Comparison of ENCODE assay signal across 34 cellular contexts in the genomic region with DNA sequence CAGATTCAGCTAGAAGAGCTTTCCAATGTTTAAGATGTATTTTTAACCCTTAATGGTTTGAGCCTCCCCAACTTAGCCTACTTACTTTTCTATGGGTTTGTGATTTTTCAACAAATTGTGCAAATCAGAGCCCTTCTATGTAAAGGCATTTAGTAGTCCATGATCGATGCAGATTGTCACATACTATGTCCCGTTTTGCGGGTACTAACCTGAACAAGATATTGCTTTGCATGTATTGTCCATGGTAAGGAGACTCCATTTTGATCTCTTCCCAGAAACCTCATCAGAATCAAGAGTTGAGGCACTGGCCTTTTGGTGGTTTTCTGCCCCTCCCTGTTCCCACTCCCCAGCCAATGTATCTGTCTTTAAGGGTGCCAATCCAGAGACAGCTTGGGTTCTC.
"Had no signal": no experiment of that assay in that cellular context is flagged by ENCODE, and none has a peak within 500 bp of the region (broad histone marks: within the 10 kb centered on the region; RNA-seq: fewer than 3 reads in every experiment).

No MANE protein-coding gene starts in this region.

- H3K4me1 ChIP-seq: ascending aorta had no signal

- H3K9me3 Mint-ChIP-seq: activated B cell treated with CpG ODN at 0.5 μM for 24 hours; activated CD4-positive, alpha-beta memory T cell treated with anti-CD3 and anti-CD28 coated beads, Interleukin-2, amount 10 ng/mL, durations not matched to agents 7 days and 5 days; activated CD4-positive, alpha-beta T cell treated with anti-CD3 and anti-CD28 coated beads, Interleukin-2, amount 10 ng/mL, durations not matched to agents 7 days and 5 days; activated naive CD4-positive, alpha-beta T cell treated with anti-CD3 and anti-CD28 coated beads, Interleukin-2, amount 10 ng/mL, durations not matched to agents 7 days and 5 days; activated naive CD4-positive, alpha-beta T cell treated with anti-CD3 and anti-CD28 coated beads, Interleukin-2, amount 50 U/mL, for 24 hours; activated naive CD8-positive, alpha-beta T cell treated with anti-CD3 and anti-CD28 coated beads, Interleukin-2, amount 50 U/mL, for 24 hours; activated T-cell treated with anti-CD3 and anti-CD28 coated beads, Interleukin-2, amount 50 U/mL, for 24 hours; activated T-helper 2 cell treated with anti-CD3 and anti-CD28 coated beads, Interferon-gamma antibody, Interleukin-2, Interleukin-4, amounts not matched to agents 10 μg/mL and 5 μg/mL and 100 μg/mL, durations not matched to agents 14 hours and 24 hours and 36 hours; brain; T-helper 1 cell treated with Interleukin-12 subunit alpha and Interleukin-12 subunit beta and Interleukin-4 antibody, amounts not matched to agents 30 μg/mL and 1 μg/mL, for 36 hours; T-helper 2 cell treated with Interferon-gamma antibody and Interleukin-4, amounts not matched to agents 5 μg/mL and 100 μg/mL, for 36 hours had no signal

- DNase-seq: activated B cell treated with CpG ODN at 0.5 μM for 24 hours; activated CD4-positive, alpha-beta memory T cell treated with anti-CD3 and anti-CD28 coated beads, Interleukin-2, amount 10 ng/mL, durations not matched to agents 7 days and 5 days; activated CD4-positive, alpha-beta T cell treated with anti-CD3 and anti-CD28 coated beads for 1 hour; activated CD4-positive, alpha-beta T cell treated with anti-CD3 and anti-CD28 coated beads for 36 hours; activated CD4-positive, alpha-beta T cell treated with anti-CD3 and anti-CD28 coated beads for 48 hours; activated CD4-positive, alpha-beta T cell treated with anti-CD3 and anti-CD28 coated beads, Interleukin-2, amount 10 ng/mL, durations not matched to agents 7 days and 5 days; activated CD4-positive, alpha-beta T cell treated with anti-CD3 and anti-CD28 coated beads, Interleukin-2, amount 50 U/mL, for 48 hours; activated CD8-positive, alpha-beta memory T cell treated with anti-CD3 and anti-CD28 coated beads for 24 hours; activated CD8-positive, alpha-beta memory T cell treated with anti-CD3 and anti-CD28 coated beads, Interleukin-2, amount 10 ng/mL, durations not matched to agents 7 days and 5 days; activated CD8-positive, alpha-beta memory T cell treated with anti-CD3 and anti-CD28 coated beads, Interleukin-2, amount 50 U/mL, for 48 hours; activated CD8-positive, alpha-beta T cell treated with anti-CD3 and anti-CD28 coated beads, Interleukin-2, amount 10 ng/mL, durations not matched to agents 7 days and 5 days; activated effector memory CD4-positive, alpha-beta T cell treated with Interleukin-2 at 50 U/mL for 16 hours; activated gamma-delta T cell; activated naive CD4-positive, alpha-beta T cell treated with anti-CD3 and anti-CD28 coated beads, Interleukin-2, amount 10 ng/mL, durations not matched to agents 7 days and 5 days; activated naive CD4-positive, alpha-beta T cell treated with Interleukin-2 at 50 U/mL for 16 hours; activated naive CD8-positive, alpha-beta T cell treated with anti-CD3 and anti-CD28 coated beads, Interleukin-2, amount 10 ng/mL, durations not matched to agents 7 days and 5 days; activated naive CD8-positive, alpha-beta T cell treated with anti-CD3 and anti-CD28 coated beads, Interleukin-2, amount 50 U/mL, for 24 hours; activated T-cell treated with anti-CD3 and anti-CD28 coated beads, Interleukin-2, amount 50 U/mL, for 24 hours; activated T-cell treated with anti-CD3 and anti-CD28 coated beads, Interleukin-2, amount 50 U/mL, for 48 hours; amygdala; anterior cingulate cortex; central memory CD4-positive, alpha-beta T cell; T-helper 1 cell; T-helper 2 cell; T-helper 9 cell had no signal

- H3K36me3 Mint-ChIP-seq: activated CD8-positive, alpha-beta memory T cell treated with anti-CD3 and anti-CD28 coated beads, Interleukin-2, amount 10 ng/mL, durations not matched to agents 7 days and 5 days; activated naive CD4-positive, alpha-beta T cell treated with anti-CD3 and anti-CD28 coated beads, Interleukin-2, amount 10 ng/mL, durations not matched to agents 7 days and 5 days; activated naive CD4-positive, alpha-beta T cell treated with anti-CD3 and anti-CD28 coated beads, Interleukin-2, amount 50 U/mL, for 24 hours; activated naive CD8-positive, alpha-beta T cell; activated naive CD8-positive, alpha-beta T cell treated with anti-CD3 and anti-CD28 coated beads, Interleukin-2, amount 10 ng/mL, durations not matched to agents 7 days and 5 days had no signal

- H3K4me3 Mint-ChIP-seq: activated B cell treated with CpG ODN at 0.5 μM for 24 hours; activated CD4-positive, alpha-beta memory T cell treated with anti-CD3 and anti-CD28 coated beads, Interleukin-2, amount 10 ng/mL, durations not matched to agents 7 days and 5 days; activated CD4-positive, alpha-beta T cell treated with anti-CD3 and anti-CD28 coated beads for 36 hours; activated CD4-positive, alpha-beta T cell treated with anti-CD3 and anti-CD28 coated beads, Interleukin-2, amount 10 ng/mL, durations not matched to agents 7 days and 5 days; activated CD8-positive, alpha-beta memory T cell treated with anti-CD3 and anti-CD28 coated beads, Interleukin-2, amount 10 ng/mL, durations not matched to agents 7 days and 5 days; activated CD8-positive, alpha-beta T cell treated with anti-CD3 and anti-CD28 coated beads, Interleukin-2, amount 10 ng/mL, durations not matched to agents 7 days and 5 days; activated naive CD4-positive, alpha-beta T cell treated with anti-CD3 and anti-CD28 coated beads, Interleukin-2, amount 10 ng/mL, durations not matched to agents 7 days and 5 days; activated naive CD4-positive, alpha-beta T cell treated with anti-CD3 and anti-CD28 coated beads, Interleukin-2, amount 50 U/mL, for 24 hours; activated naive CD8-positive, alpha-beta T cell; activated naive CD8-positive, alpha-beta T cell treated with anti-CD3 and anti-CD28 coated beads, Interleukin-2, amount 10 ng/mL, durations not matched to agents 7 days and 5 days; activated naive CD8-positive, alpha-beta T cell treated with anti-CD3 and anti-CD28 coated beads, Interleukin-2, amount 50 U/mL, for 24 hours; activated T-cell treated with anti-CD3 and anti-CD28 coated beads, Interleukin-2, amount 50 U/mL, for 24 hours; brain; T-helper 1 cell treated with Interleukin-12 subunit alpha and Interleukin-12 subunit beta and Interleukin-4 antibody, amounts not matched to agents 30 μg/mL and 1 μg/mL, for 36 hours; T-helper 2 cell treated with Interferon-gamma antibody and Interleukin-4, amounts not matched to agents 5 μg/mL and 100 μg/mL, for 36 hours had no signal

- H3K9me3 ChIP-seq: ascending aorta had no signal

- H3K4me3 ChIP-seq: ascending aorta, cardiac muscle cell had no signal

- H3K27me3 ChIP-seq: ascending aorta, cardiac muscle cell had no signal

- H3K4me1 Mint-ChIP-seq: activated B cell treated with CpG ODN at 0.5 μM for 24 hours; activated CD4-positive, alpha-beta memory T cell treated with anti-CD3 and anti-CD28 coated beads, Interleukin-2, amount 10 ng/mL, durations not matched to agents 7 days and 5 days; activated CD4-positive, alpha-beta T cell treated with anti-CD3 and anti-CD28 coated beads for 36 hours; activated CD4-positive, alpha-beta T cell treated with anti-CD3 and anti-CD28 coated beads, Interleukin-2, amount 10 ng/mL, durations not matched to agents 7 days and 5 days; activated CD8-positive, alpha-beta memory T cell treated with anti-CD3 and anti-CD28 coated beads, Interleukin-2, amount 10 ng/mL, durations not matched to agents 7 days and 5 days; activated naive CD4-positive, alpha-beta T cell treated with anti-CD3 and anti-CD28 coated beads, Interleukin-2, amount 10 ng/mL, durations not matched to agents 7 days and 5 days; activated naive CD4-positive, alpha-beta T cell treated with anti-CD3 and anti-CD28 coated beads, Interleukin-2, amount 50 U/mL, for 24 hours; activated naive CD8-positive, alpha-beta T cell treated with anti-CD3 and anti-CD28 coated beads, Interleukin-2, amount 10 ng/mL, durations not matched to agents 7 days and 5 days; activated naive CD8-positive, alpha-beta T cell treated with anti-CD3 and anti-CD28 coated beads, Interleukin-2, amount 50 U/mL, for 24 hours had no signal

- H3K27ac ChIP-seq: ascending aorta, cardiac muscle cell, VCaP had no signal

- H3K36me3 ChIP-seq: cardiac muscle cell had no signal

- H3K27ac Mint-ChIP-seq: activated B cell treated with CpG ODN at 0.5 μM for 24 hours; activated CD4-positive, alpha-beta memory T cell treated with anti-CD3 and anti-CD28 coated beads, Interleukin-2, amount 10 ng/mL, durations not matched to agents 7 days and 5 days; activated CD4-positive, alpha-beta T cell treated with anti-CD3 and anti-CD28 coated beads for 36 hours; activated CD4-positive, alpha-beta T cell treated with anti-CD3 and anti-CD28 coated beads, Interleukin-2, amount 10 ng/mL, durations not matched to agents 7 days and 5 days; activated CD8-positive, alpha-beta memory T cell treated with anti-CD3 and anti-CD28 coated beads, Interleukin-2, amount 10 ng/mL, durations not matched to agents 7 days and 5 days; activated CD8-positive, alpha-beta T cell treated with anti-CD3 and anti-CD28 coated beads, Interleukin-2, amount 10 ng/mL, durations not matched to agents 7 days and 5 days; activated naive CD4-positive, alpha-beta T cell treated with anti-CD3 and anti-CD28 coated beads, Interleukin-2, amount 10 ng/mL, durations not matched to agents 7 days and 5 days; activated naive CD4-positive, alpha-beta T cell treated with anti-CD3 and anti-CD28 coated beads, Interleukin-2, amount 50 U/mL, for 24 hours; activated naive CD8-positive, alpha-beta T cell; activated naive CD8-positive, alpha-beta T cell treated with anti-CD3 and anti-CD28 coated beads, Interleukin-2, amount 10 ng/mL, durations not matched to agents 7 days and 5 days; activated naive CD8-positive, alpha-beta T cell treated with anti-CD3 and anti-CD28 coated beads, Interleukin-2, amount 50 U/mL, for 24 hours; activated T-cell treated with anti-CD3 and anti-CD28 coated beads, Interleukin-2, amount 50 U/mL, for 24 hours; activated T-helper 2 cell treated with anti-CD3 and anti-CD28 coated beads, Interferon-gamma antibody, Interleukin-2, Interleukin-4, amounts not matched to agents 10 μg/mL and 5 μg/mL and 100 μg/mL, durations not matched to agents 14 hours and 24 hours and 36 hours; brain; T-helper 1 cell treated with Interleukin-12 subunit alpha and Interleukin-12 subunit beta and Interleukin-4 antibody, amounts not matched to agents 30 μg/mL and 1 μg/mL, for 36 hours; T-helper 2 cell treated with Interferon-gamma antibody and Interleukin-4, amounts not matched to agents 5 μg/mL and 100 μg/mL, for 36 hours had no signal
